ENCODE assay signal across 19 cellular contexts in genomic region chr6:44470746-44471145, GRCh38.
"Had no signal": no experiment of that assay in that cellular context is flagged by ENCODE, and none has a peak within 500 bp of the region (broad histone marks: within the 10 kb centered on the region; RNA-seq: fewer than 3 reads in every experiment).

No MANE protein-coding gene starts in this region.

- H3K9me3 ChIP-seq: SJSA1 had no signal

- H3K27ac Mint-ChIP-seq: activated CD8-positive, alpha-beta T cell treated with anti-CD3 and anti-CD28 coated beads, Interleukin-2, amount 10 ng/mL, durations not matched to agents 7 days and 5 days; activated naive CD4-positive, alpha-beta T cell treated with anti-CD3 and anti-CD28 coated beads, Interleukin-2, amount 10 ng/mL, durations not matched to agents 7 days and 5 days; activated naive CD8-positive, alpha-beta T cell treated with anti-CD3 and anti-CD28 coated beads for 36 hours; activated T-cell treated with anti-CD3 and anti-CD28 coated beads, Interleukin-2, amount 50 U/mL, for 72 hours; activated T-helper 2 cell treated with anti-CD3 and anti-CD28 coated beads, Interferon-gamma antibody, Interleukin-2, Interleukin-4, amounts not matched to agents 10 μg/mL and 5 μg/mL and 100 μg/mL, durations not matched to agents 14 hours and 24 hours and 36 hours; WTC11 had no signal

- H3K36me3 Mint-ChIP-seq: activated naive CD4-positive, alpha-beta T cell treated with anti-CD3 and anti-CD28 coated beads, Interleukin-2, amount 10 ng/mL, durations not matched to agents 7 days and 5 days; activated naive CD8-positive, alpha-beta T cell treated with anti-CD3 and anti-CD28 coated beads for 36 hours; WTC11 had no signal

- H3K27ac ChIP-seq: brain microvascular endothelial cell, SJSA1 had no signal

- H3K36me3 ChIP-seq: brain microvascular endothelial cell, cardiac muscle cell, SJSA1 had no signal

- H3K27me3 ChIP-seq: brain microvascular endothelial cell, cardiac muscle cell, SJSA1 had no signal

- DNase-seq: activated CD4-positive, alpha-beta T cell treated with anti-CD3 and anti-CD28 coated beads for 48 hours; activated CD4-positive, alpha-beta T cell treated with anti-CD3 and anti-CD28 coated beads, Interleukin-2, amount 50 U/mL, for 4 hours; activated CD4-positive, CD25-positive, alpha-beta regulatory T cell treated with anti-CD3 and anti-CD28 coated beads, Interleukin-2, amount 50 U/mL, for 72 hours; activated CD8-positive, alpha-beta T cell treated with anti-CD3 and anti-CD28 coated beads, Interleukin-2, amount 10 ng/mL, durations not matched to agents 7 days and 5 days; activated gamma-delta T cell treated with Interleukin-2 at 50 U/mL for 16 hours; activated naive CD4-positive, alpha-beta T cell treated with anti-CD3 and anti-CD28 coated beads, Interleukin-2, amount 10 ng/mL, durations not matched to agents 7 days and 5 days; activated naive CD8-positive, alpha-beta T cell treated with anti-CD3 and anti-CD28 coated beads for 36 hours; activated T-cell treated with anti-CD3 and anti-CD28 coated beads, Interleukin-2, amount 50 U/mL, for 72 hours; brain microvascular endothelial cell; cerebellar nuclear complex; KG1; NCI-H1930; NCI-H526 treated with DMSO at 0.1 percent for 48 hours; NK-92 treated with Interleukin-12 subunit alpha and Interleukin-12 subunit beta, amount 100 ng/mL, for 24 hours; SW 1271 had no signal

- H3K9me3 Mint-ChIP-seq: activated naive CD4-positive, alpha-beta T cell treated with anti-CD3 and anti-CD28 coated beads, Interleukin-2, amount 10 ng/mL, durations not matched to agents 7 days and 5 days; activated naive CD8-positive, alpha-beta T cell treated with anti-CD3 and anti-CD28 coated beads for 36 hours; activated T-cell treated with anti-CD3 and anti-CD28 coated beads, Interleukin-2, amount 50 U/mL, for 72 hours; activated T-helper 2 cell treated with anti-CD3 and anti-CD28 coated beads, Interferon-gamma antibody, Interleukin-2, Interleukin-4, amounts not matched to agents 10 μg/mL and 5 μg/mL and 100 μg/mL, durations not matched to agents 14 hours and 24 hours and 36 hours; WTC11 had no signal

- H3K4me3 ChIP-seq: cardiac muscle cell, SJSA1 had no signal

- H3K4me1 Mint-ChIP-seq: activated naive CD4-positive, alpha-beta T cell treated with anti-CD3 and anti-CD28 coated beads, Interleukin-2, amount 10 ng/mL, durations not matched to agents 7 days and 5 days; activated naive CD8-positive, alpha-beta T cell treated with anti-CD3 and anti-CD28 coated beads for 36 hours had no signal

- H3K4me3 Mint-ChIP-seq: activated CD8-positive, alpha-beta T cell treated with anti-CD3 and anti-CD28 coated beads, Interleukin-2, amount 10 ng/mL, durations not matched to agents 7 days and 5 days; activated naive CD4-positive, alpha-beta T cell treated with anti-CD3 and anti-CD28 coated beads, Interleukin-2, amount 10 ng/mL, durations not matched to agents 7 days and 5 days; activated naive CD8-positive, alpha-beta T cell treated with anti-CD3 and anti-CD28 coated beads for 36 hours; activated T-cell treated with anti-CD3 and anti-CD28 coated beads, Interleukin-2, amount 50 U/mL, for 72 hours; WTC11 had no signal
